9 cellular contexts compared by ENCODE assay signal in the genomic region with DNA sequence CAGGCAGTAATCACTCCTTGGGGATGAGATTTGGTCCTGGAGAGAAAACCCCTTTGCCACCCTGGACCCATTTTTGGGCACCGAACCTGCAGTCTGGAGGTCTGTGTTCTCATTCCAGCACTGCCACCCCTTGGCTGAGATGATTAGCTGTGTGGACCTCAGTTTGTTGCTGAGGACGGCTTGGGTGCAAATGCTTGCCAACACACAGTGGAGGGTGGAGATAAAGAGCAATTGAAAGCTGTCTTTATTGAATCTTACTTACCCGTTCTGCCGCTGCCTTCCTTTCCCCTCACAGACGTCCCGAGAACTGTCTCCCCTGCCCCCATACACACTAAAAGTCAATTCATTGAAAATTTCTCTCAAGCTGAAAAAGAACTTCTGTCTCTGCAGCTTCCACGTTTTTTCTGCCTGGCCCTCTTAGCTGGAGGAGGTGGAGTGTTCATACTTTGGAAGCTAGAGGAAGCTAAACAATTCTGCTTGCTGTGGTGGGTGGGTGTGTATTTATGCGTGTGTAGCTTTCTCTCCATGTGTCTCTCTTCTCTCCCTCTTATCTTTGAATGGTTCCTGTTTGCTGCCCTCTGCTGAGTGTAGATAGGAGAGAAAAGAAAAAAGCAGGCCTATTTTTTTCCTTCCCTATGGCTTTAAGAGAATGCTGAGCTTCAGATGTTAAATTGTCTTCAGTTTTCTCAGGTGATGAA. TPM values are rescaled to one million over a fixed set of nuclear protein-coding genes. Genes with fewer than 3 reads are reported as not detected.
DNase-seq lines count a peak whose midpoint lies in the region; ATAC-seq and TF ChIP-seq lines count a peak whose summit lies in the region.
"Had no signal": no experiment of that assay in that cellular context is flagged by ENCODE, and none has a peak within 500 bp of the region (broad histone marks: within the 10 kb centered on the region; RNA-seq: fewer than 3 reads in every experiment).

No MANE protein-coding gene starts in this region.

- peaks cover 38% of the 10 kb centered on the region for H3K36me3 Mint-ChIP-seq in activated T-helper 1 cell treated with anti-CD3 and anti-CD28 coated beads, Interleukin-12 subunit alpha, Interleukin-12 subunit beta, Interleukin-2, Interleukin-4 antibody, amounts not matched to agents 30 ng/mL and 10 ng/mL and 1 ng/mL, durations not matched to agents 14 hours and 24 hours and 36 hours (ENCODE audit: low read depth)
- H3K36me3 Mint-ChIP-seq in immature natural killer cell = peaks cover 0 to 9% (median 5%) of the 10 kb centered on the region in 3 donors

- peak overlapping the region; percentile 73 for H3K4me3 Mint-ChIP-seq in activated T-helper 1 cell treated with anti-CD3 and anti-CD28 coated beads, Interleukin-12 subunit alpha, Interleukin-12 subunit beta, Interleukin-2, Interleukin-4 antibody, amounts not matched to agents 30 ng/mL and 10 ng/mL and 1 ng/mL, durations not matched to agents 14 hours and 24 hours and 36 hours
- peak overlapping the region; percentile 3 to 79 (median 45) for H3K4me3 Mint-ChIP-seq in immature natural killer cell

- H3K9ac ChIP-seq in colonic mucosa (ENCODE audit: low read depth in 2 of 2, low read length in 2 of 2) = peak overlapping the region in 1 of 2 donors; percentile 7
- H3K9ac ChIP-seq: BLaER1 had no signal

- TF ChIP-seq CTCF in colonic mucosa (IDR thresholded peaks at IDR 0.05) = no peak

- DNase-seq in DMS153 treated with DMSO at 0.1 percent for 48 hours (lab: John Stamatoyannopoulos, UW; ENCODE audit: unreplicated experiment) (peak; percentile 14), DMS153 (lab: John Stamatoyannopoulos, UW) (no peak), HT-29 (ENCODE audit: low spot score) (peak; percentile 39), immature natural killer cell (peak in 1 of 3 donors; percentile 12), colonic mucosa (no peak)
- DNase-seq in activated T-helper 1 cell treated with anti-CD3 and anti-CD28 coated beads, Interleukin-12 subunit alpha, Interleukin-12 subunit beta, Interleukin-2, Interleukin-4 antibody, amounts not matched to agents 30 ng/mL and 10 ng/mL and 1 ng/mL, durations not matched to agents 14 hours and 24 hours and 36 hours (ENCODE audit: low spot score) = no peak

- intact Hi-C loops in activated T-helper 1 cell treated with anti-CD3 and anti-CD28 coated beads, Interleukin-12 subunit alpha, Interleukin-12 subunit beta, Interleukin-2, Interleukin-4 antibody, amounts not matched to agents 30 ng/mL and 10 ng/mL and 1 ng/mL, durations not matched to agents 14 hours and 24 hours and 36 hours (cut with micrococcal nuclease) = loop anchor here (5.0 to 10.0 kb wide), 3 partner anchors 558 to 748 kb away; a partner anchor contains a TSS
- intact Hi-C loops in colonic mucosa (cut with DNase I) = loop anchor here (10.0 kb wide), 1 partner anchor 118 kb away; no protein-coding TSS in a partner anchor

- H3K9me3 ChIP-seq in colonic mucosa = no peaks in the 10 kb centered on the region
- H3K9me3 ChIP-seq: BLaER1 had no signal

- H3K9me3 Mint-ChIP-seq in activated T-helper 1 cell treated with anti-CD3 and anti-CD28 coated beads, Interleukin-12 subunit alpha, Interleukin-12 subunit beta, Interleukin-2, Interleukin-4 antibody, amounts not matched to agents 30 ng/mL and 10 ng/mL and 1 ng/mL, durations not matched to agents 14 hours and 24 hours and 36 hours = no peaks in the 10 kb centered on the region
- H3K9me3 Mint-ChIP-seq in immature natural killer cell = no peaks in the 10 kb centered on the region

- no peaks in the 10 kb centered on the region for H3K27me3 ChIP-seq in colonic mucosa
- H3K27me3 ChIP-seq: BLaER1 had no signal

- H3K36me3 ChIP-seq in colonic mucosa = no peaks in the 10 kb centered on the region

- peak overlapping the region; percentile 94 for H3K27ac Mint-ChIP-seq in activated T-helper 1 cell treated with anti-CD3 and anti-CD28 coated beads, Interleukin-12 subunit alpha, Interleukin-12 subunit beta, Interleukin-2, Interleukin-4 antibody, amounts not matched to agents 30 ng/mL and 10 ng/mL and 1 ng/mL, durations not matched to agents 14 hours and 24 hours and 36 hours
- peak overlapping the region; percentile 75 to 98 (median 96) for H3K27ac Mint-ChIP-seq in immature natural killer cell

- ATAC-seq in HG03469 (IDR thresholded peaks at IDR 0.05; ENCODE audit: unreplicated experiment) = no peak
- no peak for ATAC-seq in esophagus mucosa

- peaks cover 5% of the 10 kb centered on the region for H3K4me1 ChIP-seq in colonic mucosa

- H3K4me1 Mint-ChIP-seq in activated T-helper 1 cell treated with anti-CD3 and anti-CD28 coated beads, Interleukin-12 subunit alpha, Interleukin-12 subunit beta, Interleukin-2, Interleukin-4 antibody, amounts not matched to agents 30 ng/mL and 10 ng/mL and 1 ng/mL, durations not matched to agents 14 hours and 24 hours and 36 hours (ENCODE audit: low read depth) = peaks cover 93% of the 10 kb centered on the region
- H3K4me1 Mint-ChIP-seq in immature natural killer cell = peaks cover 69 to 93% of the 10 kb centered on the region in 2 donors

- H3K27me3 Mint-ChIP-seq in activated T-helper 1 cell treated with anti-CD3 and anti-CD28 coated beads, Interleukin-12 subunit alpha, Interleukin-12 subunit beta, Interleukin-2, Interleukin-4 antibody, amounts not matched to agents 30 ng/mL and 10 ng/mL and 1 ng/mL, durations not matched to agents 14 hours and 24 hours and 36 hours (ENCODE audit: insufficient read depth) = no peaks in the 10 kb centered on the region
- H3K27me3 Mint-ChIP-seq in immature natural killer cell (ENCODE audit: low read depth in 3 of 3) = peaks cover 0 to 4% (median 1%) of the 10 kb centered on the region in 3 donors

- no peak overlapping the region for H3K4me3 ChIP-seq in colonic mucosa
- H3K4me3 ChIP-seq: BLaER1 had no signal

- no peak overlapping the region for H3K27ac ChIP-seq in colonic mucosa
- H3K27ac ChIP-seq: BLaER1 had no signal

RNA-seq across cellular contexts. Expression of a gene that starts 6.6 kb away (rescaled TPM):
- 6.4 and 8.0 TPM in 2 replicates for total RNA-seq in HT-29 (2014; rRNA removed; shearing (Covaris generic))
- 51.1 and 55.6 TPM in 2 replicates for total RNA-seq in activated T-helper 1 cell treated with anti-CD3 and anti-CD28 coated beads, Interleukin-12 subunit alpha, Interleukin-12 subunit beta, Interleukin-2, Interleukin-4 antibody, amounts not matched to agents 30 ng/mL and 10 ng/mL and 1 ng/mL, durations not matched to agents 14 hours and 24 hours and 36 hours
- 10 to 100 TPM; 10.4 to 42.8 (median 24.7) TPM for polyA plus RNA-seq in immature natural killer cell
- 10 to 100 TPM; 40.0 to 46.7 TPM for total RNA-seq in colonic mucosa
- total RNA-seq in esophagus mucosa = 6.7 TPM

Comparison
In these comparisons a context has a peak if more than half of its experiments do, and no peak if none do; other contexts are left out.
1. DNase-seq: peak in DMS153 treated with DMSO at 0.1 percent for 48 hours (single experiment) and HT-29 (single experiment); none in DMS153 (single experiment), activated T-helper 1 cell treated with anti-CD3 and anti-CD28 coated beads, Interleukin-12 subunit alpha, Interleukin-12 subunit beta, Interleukin-2, Interleukin-4 antibody, amounts not matched to agents 30 ng/mL and 10 ng/mL and 1 ng/mL, durations not matched to agents 14 hours and 24 hours and 36 hours (single experiment) and colonic mucosa (single experiment).